ENCODE assay signal across 29 cellular contexts in the genomic region with DNA sequence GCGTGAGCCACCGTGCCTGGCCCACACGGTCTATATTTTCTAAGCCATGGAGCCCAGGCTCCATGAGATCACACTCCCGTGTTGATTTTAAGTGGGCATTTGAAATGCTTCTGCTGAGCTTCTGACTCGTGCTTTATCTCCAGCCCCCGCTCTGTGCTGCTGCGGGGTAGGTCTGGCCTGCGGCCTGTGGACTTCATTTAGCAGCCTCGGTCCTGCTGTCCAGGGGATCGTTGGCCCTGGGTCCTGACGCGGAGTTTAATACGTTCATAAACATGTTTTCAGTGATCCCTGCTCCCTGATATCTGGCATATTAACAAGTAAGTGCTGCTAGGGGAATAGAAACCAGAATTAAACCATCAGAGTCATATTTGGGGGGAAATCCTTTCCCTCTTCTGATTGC.
"Had no signal": no experiment of that assay in that cellular context is flagged by ENCODE, and none has a peak within 500 bp of the region (broad histone marks: within the 10 kb centered on the region; RNA-seq: fewer than 3 reads in every experiment).

No MANE protein-coding gene starts in this region.

- H3K4me1 ChIP-seq: SJSA1 had no signal

- H3K36me3 Mint-ChIP-seq: activated CD8-positive, alpha-beta memory T cell treated with anti-CD3 and anti-CD28 coated beads, Interleukin-2, amount 10 ng/mL, durations not matched to agents 7 days and 5 days; activated naive CD4-positive, alpha-beta T cell treated with anti-CD3 and anti-CD28 coated beads, Interleukin-2, amount 50 U/mL, for 24 hours; IgD-negative memory B cell; T-cell had no signal

- H3K4me1 Mint-ChIP-seq: activated B cell treated with CpG ODN at 0.5 μM for 24 hours; activated CD4-positive, alpha-beta T cell treated with anti-CD3 and anti-CD28 coated beads, Interleukin-2, amount 10 ng/mL, durations not matched to agents 24 days and 14 days; activated naive CD4-positive, alpha-beta T cell treated with anti-CD3 and anti-CD28 coated beads, Interleukin-2, amount 50 U/mL, for 24 hours had no signal

- H3K27me3 ChIP-seq: SJSA1 had no signal

- H3K4me3 Mint-ChIP-seq: activated B cell treated with CpG ODN at 0.5 μM for 24 hours; activated CD4-positive, alpha-beta T cell treated with anti-CD3 and anti-CD28 coated beads, Interleukin-2, amount 10 ng/mL, durations not matched to agents 24 days and 14 days; activated CD8-positive, alpha-beta memory T cell treated with anti-CD3 and anti-CD28 coated beads, Interleukin-2, amount 10 ng/mL, durations not matched to agents 7 days and 5 days; activated naive CD4-positive, alpha-beta T cell treated with anti-CD3 and anti-CD28 coated beads, Interleukin-2, amount 50 U/mL, for 24 hours; activated T-cell treated with anti-CD3 and anti-CD28 coated beads, Interleukin-2, amount 50 U/mL, for 24 hours; activated T-helper 1 cell treated with anti-CD3 and anti-CD28 coated beads, Interleukin-12 subunit alpha, Interleukin-12 subunit beta, Interleukin-2, Interleukin-4 antibody, amounts not matched to agents 30 ng/mL and 10 ng/mL and 1 ng/mL, durations not matched to agents 14 hours and 24 hours and 36 hours; IgD-negative memory B cell; T-cell had no signal

- ATAC-seq: activated CD8-positive, alpha-beta memory T cell treated with anti-CD3 and anti-CD28 coated beads, Interleukin-2, amount 10 ng/mL, durations not matched to agents 7 days and 5 days; Panc1; T-cell had no signal

- H3K9me3 Mint-ChIP-seq: activated B cell treated with CpG ODN at 0.5 μM for 24 hours; activated CD4-positive, alpha-beta T cell treated with anti-CD3 and anti-CD28 coated beads, Interleukin-2, amount 10 ng/mL, durations not matched to agents 24 days and 14 days; activated naive CD4-positive, alpha-beta T cell treated with anti-CD3 and anti-CD28 coated beads, Interleukin-2, amount 50 U/mL, for 24 hours; activated T-cell treated with anti-CD3 and anti-CD28 coated beads, Interleukin-2, amount 50 U/mL, for 24 hours had no signal

- H3K27me3 Mint-ChIP-seq: activated B cell treated with CpG ODN at 0.5 μM for 24 hours; activated naive CD4-positive, alpha-beta T cell treated with anti-CD3 and anti-CD28 coated beads, Interleukin-2, amount 50 U/mL, for 24 hours; IgD-negative memory B cell had no signal

- H3K4me3 ChIP-seq: SJSA1 had no signal

- H3K27ac Mint-ChIP-seq: activated B cell treated with CpG ODN at 0.5 μM for 24 hours; activated CD4-positive, alpha-beta T cell treated with anti-CD3 and anti-CD28 coated beads, Interleukin-2, amount 10 ng/mL, durations not matched to agents 24 days and 14 days; activated CD8-positive, alpha-beta memory T cell treated with anti-CD3 and anti-CD28 coated beads, Interleukin-2, amount 10 ng/mL, durations not matched to agents 7 days and 5 days; activated naive CD4-positive, alpha-beta T cell treated with anti-CD3 and anti-CD28 coated beads, Interleukin-2, amount 50 U/mL, for 24 hours; activated T-cell treated with anti-CD3 and anti-CD28 coated beads, Interleukin-2, amount 50 U/mL, for 24 hours; activated T-helper 1 cell treated with anti-CD3 and anti-CD28 coated beads, Interleukin-12 subunit alpha, Interleukin-12 subunit beta, Interleukin-2, Interleukin-4 antibody, amounts not matched to agents 30 ng/mL and 10 ng/mL and 1 ng/mL, durations not matched to agents 14 hours and 24 hours and 36 hours; IgD-negative memory B cell; T-cell had no signal

- DNase-seq: activated B cell treated with CpG ODN at 0.5 μM for 24 hours; activated CD4-positive, alpha-beta T cell treated with anti-CD3 and anti-CD28 coated beads for 1 hour; activated CD4-positive, alpha-beta T cell treated with anti-CD3 and anti-CD28 coated beads, Interleukin-2, amount 10 ng/mL, durations not matched to agents 24 days and 14 days; activated CD4-positive, alpha-beta T cell treated with anti-CD3 and anti-CD28 coated beads, Interleukin-2, amount 50 U/mL, for 48 hours; activated CD8-positive, alpha-beta memory T cell treated with anti-CD3 and anti-CD28 coated beads, Interleukin-2, amount 10 ng/mL, durations not matched to agents 7 days and 5 days; activated effector memory CD4-positive, alpha-beta T cell treated with Interleukin-2 at 50 U/mL for 16 hours; activated naive CD4-positive, alpha-beta T cell; activated T-cell treated with anti-CD3 and anti-CD28 coated beads, Interleukin-2, amount 50 U/mL, for 24 hours; aorta; KG1; NCI-H1092 treated with DMSO at 0.1 percent for 48 hours; NCI-H1417 treated with DMSO at 0.1 percent for 48 hours; NCI-H1694; NCI-H2107; NCI-H345; NCI-H510A; NCI-H526 treated with DMSO at 0.1 percent for 48 hours; NCI-H82; OCI-M1; RPMI8226; SHP77; T-cell; T-helper 2 cell; T1000 had no signal

- H3K27ac ChIP-seq: SJSA1 had no signal
